ENCODE assay signal across 1 cellular context in genomic region chr7:20783131-20783715, GRCh38.
TF ChIP-seq lines count a peak whose summit lies in the region.

No MANE protein-coding gene starts in this region.

TF ChIP-seq in GM23338, 12 proteins besides CTCF, POLR2A, EP300 and RAD21 (continued from another document):
- TF ChIP-seq ZNF462 (CRISPR knock-in tag; IDR thresholded peaks at IDR 0.05) (no peak), NANOG (IDR thresholded peaks at IDR 0.05; ENCODE audit: borderline replicate concordance) (no peak), ETS1 (IDR thresholded peaks at IDR 0.05) (peak; percentile 47; the same call in 1 of the 2 replicates), EZH2 (IDR thresholded peaks at IDR 0.05; ENCODE audit: low read depth, unreplicated experiment) (no peak), REST (IDR thresholded peaks at IDR 0.05; ENCODE audit: unreplicated experiment) (no peak)
